In the genomic region with DNA sequence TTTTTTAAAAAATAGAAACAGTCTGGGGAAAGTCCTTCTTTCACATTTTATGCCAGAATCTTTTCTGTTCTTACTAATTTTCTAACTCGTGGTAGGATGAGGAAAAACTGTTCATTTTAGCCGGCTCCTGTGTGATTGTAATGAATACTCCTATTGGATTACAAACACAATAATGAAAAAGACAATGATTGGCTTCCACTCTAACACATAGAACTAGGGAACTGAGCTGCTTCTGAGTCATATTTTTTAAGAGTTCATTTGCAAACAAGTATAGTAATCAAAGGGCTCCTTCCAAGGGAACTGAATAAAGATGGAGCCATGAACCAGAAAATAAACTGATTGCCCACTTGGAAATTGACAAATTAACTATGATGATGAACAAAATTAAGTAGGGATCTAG, we compare ENCODE assay signal across 13 cellular contexts.
"Had no signal": no experiment of that assay in that cellular context is flagged by ENCODE, and none has a peak within 500 bp of the region (broad histone marks: within the 10 kb centered on the region; RNA-seq: fewer than 3 reads in every experiment).

No MANE protein-coding gene starts in this region.

- H2AFZ ChIP-seq: neural progenitor cell, parathyroid adenoma had no signal

- H3K4me3 ChIP-seq: gastrocnemius medialis, left lung, neural progenitor cell, smooth muscle cell, tibial nerve had no signal

- H3K27ac Mint-ChIP-seq: activated naive CD4-positive, alpha-beta T cell treated with anti-CD3 and anti-CD28 coated beads, Interleukin-2, amount 50 U/mL, for 72 hours; activated T-cell treated with anti-CD3 and anti-CD28 coated beads, Interleukin-2, amount 50 U/mL, for 24 hours; memory B cell; neural progenitor cell; stimulated activated effector memory CD8-positive, alpha-beta T cell treated with anti-CD3 and anti-CD28 coated beads, Interleukin-12 subunit alpha, Interleukin-12 subunit beta, amount 100 ng/mL, for 72 hours had no signal

- H3K4me1 Mint-ChIP-seq: memory B cell; neural progenitor cell; stimulated activated effector memory CD8-positive, alpha-beta T cell treated with anti-CD3 and anti-CD28 coated beads, Interleukin-12 subunit alpha, Interleukin-12 subunit beta, amount 100 ng/mL, for 72 hours had no signal

- H3K4me2 ChIP-seq: neural progenitor cell, smooth muscle cell had no signal

- H3K36me3 ChIP-seq: gastrocnemius medialis, left lung, neural progenitor cell, tibial nerve had no signal

- ATAC-seq: activated naive CD4-positive, alpha-beta T cell treated with anti-CD3 and anti-CD28 coated beads, Interleukin-2, amount 50 U/mL, for 72 hours; left lung; stimulated activated effector memory CD8-positive, alpha-beta T cell treated with anti-CD3 and anti-CD28 coated beads, Interleukin-12 subunit alpha, Interleukin-12 subunit beta, amount 100 ng/mL, for 72 hours had no signal

- H3K36me3 Mint-ChIP-seq: activated naive CD4-positive, alpha-beta T cell treated with anti-CD3 and anti-CD28 coated beads, Interleukin-2, amount 50 U/mL, for 72 hours; memory B cell; neural progenitor cell; stimulated activated effector memory CD8-positive, alpha-beta T cell treated with anti-CD3 and anti-CD28 coated beads, Interleukin-12 subunit alpha, Interleukin-12 subunit beta, amount 100 ng/mL, for 72 hours had no signal

- H3K4me3 Mint-ChIP-seq: activated T-cell treated with anti-CD3 and anti-CD28 coated beads, Interleukin-2, amount 50 U/mL, for 24 hours; memory B cell; neural progenitor cell; stimulated activated effector memory CD8-positive, alpha-beta T cell treated with anti-CD3 and anti-CD28 coated beads, Interleukin-12 subunit alpha, Interleukin-12 subunit beta, amount 100 ng/mL, for 72 hours had no signal

- H3K27ac ChIP-seq: gastrocnemius medialis, left lung, neural progenitor cell, parathyroid adenoma had no signal

- H3K9me3 Mint-ChIP-seq: activated T-cell treated with anti-CD3 and anti-CD28 coated beads, Interleukin-2, amount 50 U/mL, for 24 hours had no signal

- H3K9ac ChIP-seq: neural progenitor cell, parathyroid adenoma had no signal

- H3K27me3 ChIP-seq: gastrocnemius medialis, left lung, neural progenitor cell, tibial nerve had no signal

- H3K9me3 ChIP-seq: gastrocnemius medialis, left lung had no signal

- H3K79me2 ChIP-seq: parathyroid adenoma had no signal

- DNase-seq: activated effector memory CD4-positive, alpha-beta T cell treated with Interleukin-2 at 50 U/mL for 16 hours; activated T-cell treated with anti-CD3 and anti-CD28 coated beads, Interleukin-2, amount 50 U/mL, for 24 hours; amygdala; left lung; retina had no signal

- H3K4me1 ChIP-seq: gastrocnemius medialis, left lung, neural progenitor cell, parathyroid adenoma had no signal
